In genomic region chr17:63070031-63070430, GRCh38 we compare ENCODE assay signal across 23 cellular contexts.
DNase-seq lines count a peak whose midpoint lies in the region; TF ChIP-seq lines count a peak whose summit lies in the region.
"Had no signal": no experiment of that assay in that cellular context is flagged by ENCODE, and none has a peak within 500 bp of the region (broad histone marks: within the 10 kb centered on the region; RNA-seq: fewer than 3 reads in every experiment).

No MANE protein-coding gene starts in this region.

- H3K9me3 Mint-ChIP-seq in MCF 10A (ENCODE audit: unreplicated experiment) = no peaks in the 10 kb centered on the region
- H3K9me3 Mint-ChIP-seq in neural progenitor cell = no peaks in the 10 kb centered on the region
- H3K9me3 Mint-ChIP-seq: CD4-positive, CD25-positive, alpha-beta regulatory T cell had no signal

- no peak overlapping the region for H2AFZ ChIP-seq in neural progenitor cell (replicated peaks)

- no peaks in the 10 kb centered on the region for H3K27me3 Mint-ChIP-seq in MCF 10A (ENCODE audit: insufficient read depth, unreplicated experiment)
- H3K27me3 Mint-ChIP-seq in neural progenitor cell (ENCODE audit: insufficient read depth, low read depth) = no peaks in the 10 kb centered on the region

- no peak overlapping the region for H3K9ac ChIP-seq in neural progenitor cell
- H3K9ac ChIP-seq: BLaER1 had no signal

- H3K4me1 Mint-ChIP-seq in MCF 10A (ENCODE audit: insufficient read depth, unreplicated experiment) = peaks cover 8% of the 10 kb centered on the region
- no peaks in the 10 kb centered on the region for H3K4me1 Mint-ChIP-seq in neural progenitor cell

- POLR2A ChIA-PET in MCF 10A (lab: Yijun Ruan, JAX) = no interaction called here

- H3K79me2 ChIP-seq in neural progenitor cell (ENCODE audit: low read depth) = no peaks in the 10 kb centered on the region

- no peaks in the 10 kb centered on the region for H3K4me1 ChIP-seq in breast epithelium
- H3K4me1 ChIP-seq in neural progenitor cell = peaks cover 26% of the 10 kb centered on the region
- H3K4me1 ChIP-seq in thyroid gland = no peaks in the 10 kb centered on the region
- H3K4me1 ChIP-seq: Peyer's patch had no signal

- no peaks in the 10 kb centered on the region for H3K36me3 ChIP-seq in breast epithelium
- H3K36me3 ChIP-seq in neural progenitor cell = no peaks in the 10 kb centered on the region
- no peaks in the 10 kb centered on the region for H3K36me3 ChIP-seq in thyroid gland
- H3K36me3 ChIP-seq: BLaER1, Peyer's patch had no signal

- no peaks in the 10 kb centered on the region for H3K27me3 ChIP-seq in breast epithelium
- no peaks in the 10 kb centered on the region for H3K27me3 ChIP-seq in neural progenitor cell
- no peaks in the 10 kb centered on the region for H3K27me3 ChIP-seq in thyroid gland
- H3K27me3 ChIP-seq: BLaER1, Peyer's patch had no signal

- H4K20me1 ChIP-seq in neural progenitor cell (ENCODE audit: low read depth) = no peaks in the 10 kb centered on the region

- no peak overlapping the region for H3K4me3 ChIP-seq in breast epithelium
- H3K4me3 ChIP-seq in choroid plexus epithelial cell (ENCODE audit: low read depth, low read length) = no peak overlapping the region
- no peak overlapping the region for H3K4me3 ChIP-seq in neural progenitor cell
- no peak overlapping the region for H3K4me3 ChIP-seq in thyroid gland (replicated peaks in 1 of 3)
- H3K4me3 ChIP-seq: BLaER1, Peyer's patch had no signal

- BruUV-seq in MCF 10A (replicated peaks; lab: Mats Ljungman, UMichigan) = no TSS peak

- TF ChIP-seq CTCF in MCF 10A (IDR thresholded peaks at IDR 0.05; ENCODE audit: unreplicated experiment) (no peak), breast epithelium (IDR thresholded peaks at IDR 0.05) (no peak), choroid plexus epithelial cell (conservative IDR thresholded peaks at IDR 0.05; ENCODE audit: low read depth, low read length) (no peak), neural progenitor cell (IDR thresholded peaks at IDR 0.05) (no peak), thyroid gland (IDR thresholded peaks at IDR 0.05) (no peak)

- H3K36me3 Mint-ChIP-seq in MCF 10A (ENCODE audit: insufficient read depth, unreplicated experiment) (peaks cover 6% of the 10 kb centered on the region), neural progenitor cell (no peaks in the 10 kb centered on the region)
- H3K36me3 Mint-ChIP-seq: CD4-positive, CD25-positive, alpha-beta regulatory T cell had no signal

- WGBS in thyroid gland, 2 donors = 98% methylated on average over 1 of the region's 1 CpG

- intact Hi-C loops in MCF 10A (cut with micrococcal nuclease) = no loop called here
- intact Hi-C loops in breast epithelium (cut with DNase I; ENCODE audit: low total_unique reads) = no loop called here
- intact Hi-C loops in thyroid gland (cut with DNase I) = no loop called here

- CTCF ChIA-PET in MCF 10A (lab: Yijun Ruan, JAX) = no interaction called here

- H3K4me3 Mint-ChIP-seq in MCF 10A (ENCODE audit: unreplicated experiment) = no peak overlapping the region
- no peak overlapping the region for H3K4me3 Mint-ChIP-seq in neural progenitor cell
- H3K4me3 Mint-ChIP-seq: CD4-positive, CD25-positive, alpha-beta regulatory T cell had no signal

- H3K27ac Mint-ChIP-seq in MCF 10A (ENCODE audit: low read depth, unreplicated experiment) (no peak overlapping the region), neural progenitor cell (no peak overlapping the region)
- H3K27ac Mint-ChIP-seq: CD4-positive, CD25-positive, alpha-beta regulatory T cell had no signal

- DNase-seq in MCF 10A (ENCODE audit: unreplicated experiment) = peak; percentile 9
- no peak for DNase-seq in breast epithelium (ENCODE audit: low spot score in 2 of 2)
- peak; percentile 37 for DNase-seq in choroid plexus epithelial cell (ENCODE audit: low read depth)
- DNase-seq in neural progenitor cell (ENCODE audit: low spot score) = no peak
- DNase-seq in NOMO-1 treated with DMSO at 0.1 percent for 48 hours (lab: John Stamatoyannopoulos, UW; ENCODE audit: unreplicated experiment) = no peak
- DNase-seq in NK-92 treated with Interleukin-12 subunit alpha and Interleukin-12 subunit beta, amount 100 ng/mL, for 24 hours (lab: John Stamatoyannopoulos, UW) = no peak
- no peak for DNase-seq in thyroid gland
- DNase-seq: CD4-positive, CD25-positive, alpha-beta regulatory T cell; DMS53; GOT3; NCI-H1092 treated with DMSO at 0.1 percent for 48 hours; NCI-H1436; NCI-H187; NCI-H2081 treated with DMSO at 0.1 percent for 48 hours; NCI-H2171; NCI-H226; NCI-H510A; NCI-H69; Peyer's patch; SHP77 treated with DMSO at 0.1 percent for 48 hours had no signal

- no peak for TF ChIP-seq POLR2A in breast epithelium (IDR thresholded peaks at IDR 0.05)
- TF ChIP-seq POLR2A in thyroid gland (IDR thresholded peaks at IDR 0.05) = no peak

- H3K27ac ChIP-seq in breast epithelium (no peak overlapping the region), neural progenitor cell (peak overlapping the region; percentile 56), thyroid gland (no peak overlapping the region)
- H3K27ac ChIP-seq: 22Rv1, BLaER1, HL-60, Peyer's patch had no signal

- peak overlapping the region; percentile 54 for H3K4me2 ChIP-seq in neural progenitor cell
- H3K4me2 ChIP-seq: BLaER1 had no signal

- peaks cover 14% of the 10 kb centered on the region for H3F3A ChIP-seq in neural progenitor cell (ENCODE audit: low read depth)

- H3K9me3 ChIP-seq in breast epithelium = no peaks in the 10 kb centered on the region
- no peaks in the 10 kb centered on the region for H3K9me3 ChIP-seq in neural progenitor cell (ENCODE audit: low read depth)
- no peaks in the 10 kb centered on the region for H3K9me3 ChIP-seq in thyroid gland
- H3K9me3 ChIP-seq: BLaER1, Peyer's patch had no signal

Comparison
In these comparisons a context has a peak if more than half of its experiments do, and no peak if none do; other contexts are left out.
1. DNase-seq: peak in MCF 10A (single experiment) and choroid plexus epithelial cell (single experiment); none in breast epithelium (0 of 2), neural progenitor cell (single experiment), NOMO-1 treated with DMSO at 0.1 percent for 48 hours (single experiment), NK-92 treated with Interleukin-12 subunit alpha and Interleukin-12 subunit beta, amount 100 ng/mL, for 24 hours (single experiment) and thyroid gland (0 of 2).